ENCODE assay signal across 10 cellular contexts in genomic region chr9:131545003-131545785, GRCh38. TPM values are rescaled to one million over a fixed set of nuclear protein-coding genes. Genes with fewer than 3 reads are reported as not detected.
DNase-seq lines count a peak whose midpoint lies in the region; ATAC-seq and TF ChIP-seq lines count a peak whose summit lies in the region.
"Had no signal": no experiment of that assay in that cellular context is flagged by ENCODE, and none has a peak within 500 bp of the region (broad histone marks: within the 10 kb centered on the region; RNA-seq: fewer than 3 reads in every experiment).

PRRT1B (plus strand) TSS chr9:131545523; CDS start chr9:131545616, 93 bp downstream.

- no peak within 1 kb of the TSS for H3K18ac ChIP-seq in mesenchymal stem cell (ENCODE audit: low read depth in 1 of 2, low read length in 2 of 2)

- 56% methylated on average over 50 of the region's 50 CpGs for WGBS in HUES64
- WGBS in mesenchymal stem cell: 62% methylated on average over 50 of the region's 50 CpGs

- H3K4me1 Mint-ChIP-seq in central memory CD8-positive, alpha-beta T cell: peaks cover 5% of the 10 kb centered on the region

- no peak for ATAC-seq in central memory CD8-positive, alpha-beta T cell (replicated peaks; ENCODE audit: extremely low read depth, poor library complexity, severe bottlenecking)
- no peak for ATAC-seq in GM21619 (IDR thresholded peaks at IDR 0.05; ENCODE audit: unreplicated experiment)
- ATAC-seq in HG03342 (IDR thresholded peaks at IDR 0.05; ENCODE audit: unreplicated experiment): no peak

- H3K36me3 Mint-ChIP-seq in central memory CD8-positive, alpha-beta T cell (ENCODE audit: insufficient read depth): peaks cover 3% of the 10 kb centered on the region

- no peaks in the 10 kb centered on the region for H3K4me1 ChIP-seq in BLaER1
- H3K4me1 ChIP-seq in HUES64 (ENCODE audit: insufficient read depth, low read length): no peaks in the 10 kb centered on the region
- H3K4me1 ChIP-seq in mesenchymal stem cell (ENCODE audit: control insufficient read depth, insufficient read depth, low read depth, low read length): peaks cover 18% of the 10 kb centered on the region
- H3K4me1 ChIP-seq in tibial artery: peaks cover 0 to 22% (median 15%) of the 10 kb centered on the region in 4 donors

- no peaks in the 10 kb centered on the region for H4K20me1 ChIP-seq in BLaER1

- CTCF ChIA-PET in HEK293T (lab: Yijun Ruan, JAX): no interaction called here

- intact Hi-C loops in tibial artery (cut with DNase I; ENCODE audit: low total_unique reads): no loop called here

- H3K4me3 Mint-ChIP-seq in central memory CD8-positive, alpha-beta T cell: peak within 1 kb of the TSS; percentile 53

- no peak within 1 kb of the TSS for H4K8ac ChIP-seq in mesenchymal stem cell (ENCODE audit: low read length)

- no peak within 1 kb of the TSS for H3K9ac ChIP-seq in BLaER1
- H3K9ac ChIP-seq in HUES64 (ENCODE audit: low read depth, low read length): no peak within 1 kb of the TSS
- no peak within 1 kb of the TSS for H3K9ac ChIP-seq in mesenchymal stem cell (ENCODE audit: low read length)

- H2AK5ac ChIP-seq in mesenchymal stem cell (ENCODE audit: low read length, severe bottlenecking): no peak within 1 kb of the TSS

- no peak within 1 kb of the TSS for H3K27ac Mint-ChIP-seq in central memory CD8-positive, alpha-beta T cell (ENCODE audit: low read depth)

- no peak within 1 kb of the TSS for H3K27ac ChIP-seq in BLaER1
- H3K27ac ChIP-seq in HUES64 (ENCODE audit: low read depth, low read length): no peak within 1 kb of the TSS
- H3K27ac ChIP-seq in mesenchymal stem cell (ENCODE audit: low read length, poor library complexity, severe bottlenecking): no peak within 1 kb of the TSS
- H3K27ac ChIP-seq in tibial artery: no peak within 1 kb of the TSS

- TF ChIP-seq CTCF in tibial artery (IDR thresholded peaks at IDR 0.05): no peak

- H2AFZ ChIP-seq in mesenchymal stem cell (ENCODE audit: low read depth, low read length): peak within 1 kb of the TSS; percentile 19

- H3K23ac ChIP-seq in mesenchymal stem cell (ENCODE audit: low read length in 2 of 2): peak within 1 kb of the TSS in 1 of 2 experiments; percentile 14

- H2BK12ac ChIP-seq in mesenchymal stem cell (ENCODE audit: low read length in 2 of 2): no peak within 1 kb of the TSS

- peaks cover 6% of the 10 kb centered on the region for H3K9me3 Mint-ChIP-seq in central memory CD8-positive, alpha-beta T cell

- H3K14ac ChIP-seq in mesenchymal stem cell (ENCODE audit: low read length in 2 of 2): no peak within 1 kb of the TSS

- no peaks in the 10 kb centered on the region for H3K36me3 ChIP-seq in BLaER1
- H3K36me3 ChIP-seq in HUES64 (ENCODE audit: insufficient read depth, low read length): no peaks in the 10 kb centered on the region
- H3K36me3 ChIP-seq in mesenchymal stem cell (ENCODE audit: control insufficient read depth in 1 of 2, insufficient read depth in 2 of 2, low read depth in 1 of 2, low read length in 2 of 2): no peaks in the 10 kb centered on the region
- no peaks in the 10 kb centered on the region for H3K36me3 ChIP-seq in tibial artery

- H3K79me1 ChIP-seq in mesenchymal stem cell (replicated peaks; ENCODE audit: low read length, poor library complexity, severe bottlenecking): no peaks in the 10 kb centered on the region

- no peak within 1 kb of the TSS for H3K4ac ChIP-seq in mesenchymal stem cell (ENCODE audit: low read depth in 1 of 2, low read length in 2 of 2)

- no peak within 1 kb of the TSS for H3K4me2 ChIP-seq in BLaER1
- peak within 1 kb of the TSS; percentile 71 for H3K4me2 ChIP-seq in mesenchymal stem cell (ENCODE audit: low read length, poor library complexity, severe bottlenecking)

- POLR2A ChIA-PET in HEK293T (lab: Yijun Ruan, JAX): interaction anchor here (1.0 to 2.0 kb wide), 2 partner anchors 14 to 43 kb away, joined by 4 to 8 read pairs; partner anchors contain the start of gene UCK1

- peak within 1 kb of the TSS; percentile 2 for H4K91ac ChIP-seq in mesenchymal stem cell (ENCODE audit: low read length)

- H3K27me3 ChIP-seq in BLaER1 (peaks cover 46% of the 10 kb centered on the region), HUES64 (ENCODE audit: insufficient read depth, low read length) (peaks cover 35% of the 10 kb centered on the region), mesenchymal stem cell (ENCODE audit: control insufficient read depth in 1 of 2, insufficient read depth in 1 of 2, low read length in 2 of 2) (peaks cover 24 to 56% of the 10 kb centered on the region in 2 experiments), tibial artery (peaks cover 3 to 52% of the 10 kb centered on the region in 2 donors)

- 0 out of 2 replicates have a peak within 1 kb of the TSS, but pooled peaks have one; percentile 3 for H3K4me3 ChIP-seq in BLaER1
- peak within 1 kb of the TSS; percentile 48 for H3K4me3 ChIP-seq in HUES64 (ENCODE audit: low read length)
- H3K4me3 ChIP-seq in mesenchymal stem cell (ENCODE audit: insufficient read depth in 1 of 2, low read depth in 1 of 2, low read length in 2 of 2): peak within 1 kb of the TSS; percentile 20 to 44
- H3K4me3 ChIP-seq in tibial artery: peak within 1 kb of the TSS in 1 of 2 donors; percentile 34

- peaks cover 66% of the 10 kb centered on the region for H3K9me3 ChIP-seq in BLaER1
- H3K9me3 ChIP-seq in HUES64 (ENCODE audit: insufficient read depth, low read depth, low read length): peaks cover 15% of the 10 kb centered on the region
- peaks cover 28% of the 10 kb centered on the region for H3K9me3 ChIP-seq in mesenchymal stem cell (ENCODE audit: control insufficient read depth, low read length)
- peaks cover 0 to 28% (median 19%) of the 10 kb centered on the region in 3 donors for H3K9me3 ChIP-seq in tibial artery

- H2BK5ac ChIP-seq in mesenchymal stem cell (ENCODE audit: low read depth, low read length, poor library complexity, severe bottlenecking): no peak within 1 kb of the TSS

- H2BK15ac ChIP-seq in mesenchymal stem cell (ENCODE audit: low read depth, poor library complexity, severe bottlenecking): no peak within 1 kb of the TSS

- H3K27me3 Mint-ChIP-seq in central memory CD8-positive, alpha-beta T cell: peaks cover 35% of the 10 kb centered on the region

- no peak within 1 kb of the TSS for H2BK120ac ChIP-seq in mesenchymal stem cell (ENCODE audit: low read depth, low read length)

- DNase-seq in central memory CD8-positive, alpha-beta T cell (ENCODE audit: low spot score in 2 of 2): no peak
- DNase-seq in mesenchymal stem cell (no peak), HEK293T (ENCODE audit: extremely low spot score) (no peak), tibial artery (no peak)
- DNase-seq: NCI-H345 had no signal

TF ChIP-seq in HEK293T, 16 proteins besides CTCF, POLR2A, EP300 and RAD21:
- no peak for TF ChIP-seq LEF1 (IDR thresholded peaks at IDR 0.05; ENCODE audit: borderline replicate concordance)
- TF ChIP-seq FOXK2 (IDR thresholded peaks at IDR 0.05): no peak
- TF ChIP-seq L3MBTL2 (conservative IDR thresholded peaks at IDR 0.05): no peak
- no peak for TF ChIP-seq ARNT (IDR thresholded peaks at IDR 0.05)
- no peak for TF ChIP-seq ZNF384 (IDR thresholded peaks at IDR 0.05)
- TF ChIP-seq FOXA1 (IDR thresholded peaks at IDR 0.05): no peak
- TF ChIP-seq NFRKB (IDR thresholded peaks at IDR 0.05): no peak
- no peak for TF ChIP-seq TARDBP (IDR thresholded peaks at IDR 0.05)
- TF ChIP-seq PKNOX1 (IDR thresholded peaks at IDR 0.05): no peak
- no peak for TF ChIP-seq SUZ12 (IDR thresholded peaks at IDR 0.05)
- no peak for TF ChIP-seq FOXM1 (IDR thresholded peaks at IDR 0.05; ENCODE audit: borderline replicate concordance)
- no peak for TF ChIP-seq SP1 (IDR thresholded peaks at IDR 0.05)
- no peak for TF ChIP-seq ELF4 (IDR thresholded peaks at IDR 0.05)
- TF ChIP-seq CTBP1 (IDR thresholded peaks at IDR 0.05; ENCODE audit: borderline replicate concordance): no peak
- TF ChIP-seq BHLHE40 (IDR thresholded peaks at IDR 0.05; ENCODE audit: borderline replicate concordance): no peak
- no peak for TF ChIP-seq HDGF (IDR thresholded peaks at IDR 0.05; ENCODE audit: borderline replicate concordance)

RNA-seq across cellular contexts. Expression of gene PRRT1B, which starts in this region (rescaled TPM):
- 0.65 TPM for polyA plus RNA-seq in HUES64 (2013, experiment 1 of 2)
- 0.76 TPM for polyA plus RNA-seq in HUES64 (2013, experiment 2 of 2)
- polyA plus RNA-seq in mesenchymal stem cell (2013, experiment 1 of 2): not detected
- polyA plus RNA-seq in mesenchymal stem cell (2013, experiment 2 of 2): not detected
- polyA plus RNA-seq: keratinocyte had no signal
